Comparison of ENCODE assay signal across 36 cellular contexts in the genomic region with DNA sequence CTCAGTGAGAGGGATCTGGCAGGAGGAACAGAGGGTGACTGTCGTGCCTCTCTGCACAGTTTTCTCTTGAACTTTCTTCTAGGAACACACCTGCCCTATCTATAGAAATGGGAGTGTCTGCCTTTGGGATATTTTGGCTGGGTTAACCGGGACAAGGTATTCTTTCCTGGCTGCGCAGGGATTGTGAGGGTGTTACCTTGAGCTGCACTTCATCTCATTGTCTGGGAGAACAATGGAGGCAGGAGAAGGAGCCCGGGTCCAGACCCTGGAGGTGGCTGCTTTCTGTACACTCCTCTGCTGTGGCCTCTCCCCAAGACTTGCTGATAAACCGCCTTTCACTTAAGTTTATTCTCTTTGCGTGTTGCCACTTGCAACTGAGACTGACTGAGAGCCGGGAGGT.
"Had no signal": no experiment of that assay in that cellular context is flagged by ENCODE, and none has a peak within 500 bp of the region (broad histone marks: within the 10 kb centered on the region; RNA-seq: fewer than 3 reads in every experiment).

No MANE protein-coding gene starts in this region.

- H3K4me2 ChIP-seq: KMS-11 had no signal

- DNase-seq: Karpas-422, Kasumi-1, MG63, MM.1S, MV-4-11, NCI-H1048, NCI-H1092, NCI-H1092 treated with DMSO at 0.1 percent for 48 hours, NCI-H1105, NCI-H1105 treated with DMSO at 0.1 percent for 48 hours, NCI-H1417, NCI-H1417 treated with DMSO at 0.1 percent for 48 hours, NCI-H1436, NCI-H1436 treated with DMSO at 0.1 percent for 48 hours, NCI-H146, NCI-H1694, NCI-H1694 treated with DMSO at 0.1 percent for 48 hours, NCI-H187, NCI-H187 treated with DMSO at 0.1 percent for 48 hours, NCI-H1930, NCI-H2029, NCI-H2029 treated with DMSO at 0.1 percent for 48 hours, NCI-H2081, NCI-H2081 treated with DMSO at 0.1 percent for 48 hours, NCI-H2107, NCI-H2171, NCI-H2171 treated with DMSO at 0.1 percent for 48 hours, NCI-H2227 treated with DMSO at 0.1 percent for 48 hours, NCI-H226, NCI-H345, NCI-H446, NCI-H446 treated with DMSO at 0.1 percent for 48 hours, NCI-H510A, NCI-H510A treated with DMSO at 0.1 percent for 48 hours, NCI-H524 had no signal

- H3K36me3 ChIP-seq: MG63 had no signal

- H3K27me3 ChIP-seq: MG63 had no signal

- H3K27ac ChIP-seq: KMS-11 had no signal

- H3K4me3 ChIP-seq: MG63 had no signal

- H3K9me3 ChIP-seq: MG63 had no signal
